ENCODE assay signal across 19 cellular contexts in genomic region chr1:47873332-47873731, GRCh38.
A peak's percentile ranks its signal among the peaks of the same experiment; 100 is the strongest.
DNase-seq lines count a peak whose midpoint lies in the region; ATAC-seq, FAIRE-seq and TF ChIP-seq lines count a peak whose summit lies in the region.
"Had no signal": no experiment of that assay in that cellular context is flagged by ENCODE, and none has a peak within 500 bp of the region (broad histone marks: within the 10 kb centered on the region; RNA-seq: fewer than 3 reads in every experiment).

No MANE protein-coding gene starts in this region.

- peaks cover 7% of the 10 kb centered on the region for H3K9me3 Mint-ChIP-seq in nephron progenitor cell
- H3K9me3 Mint-ChIP-seq: CD4-positive, alpha-beta memory T cell; H9 had no signal

- H4K20me1 ChIP-seq in HepG2 (ENCODE audit: insufficient read depth, low read length) (no peaks in the 10 kb centered on the region), K562 (replicated peaks; ENCODE audit: control insufficient read depth, insufficient read depth, low read length) (0 out of 2 replicates have a peak, but pooled peaks cover 4% of the 10 kb centered on the region)

- no peak overlapping the region for H3K4me3 Mint-ChIP-seq in nephron progenitor cell
- H3K4me3 Mint-ChIP-seq: CD4-positive, alpha-beta memory T cell; GM23338; H9 had no signal

- peaks cover 11% of the 10 kb centered on the region for H3K36me3 Mint-ChIP-seq in nephron progenitor cell (ENCODE audit: low read depth)
- H3K36me3 Mint-ChIP-seq: CD4-positive, alpha-beta memory T cell had no signal

- H3K36me3 ChIP-seq in HepG2 (replicated peaks in 1 of 2; ENCODE audit: control insufficient read depth in 1 of 2, insufficient read depth in 2 of 2, low read length in 2 of 2) (no peaks in the 10 kb centered on the region), right lobe of liver (no peaks in the 10 kb centered on the region), K562 (ENCODE audit: control insufficient read depth, insufficient read depth, low read length) (no peaks in the 10 kb centered on the region), upper lobe of left lung (no peaks in the 10 kb centered on the region)

- CTCF ChIA-PET in HepG2 (lab: Yijun Ruan, JAX; ENCODE audit: low intra/inter-chr PET ratio, low total read pairs) (no interaction called here), K562 (lab: Yijun Ruan, JAX; ENCODE audit: low intra/inter-chr PET ratio) (no interaction called here)

- peaks cover 13% of the 10 kb centered on the region for H3K27me3 Mint-ChIP-seq in nephron progenitor cell (ENCODE audit: low read depth, poor library complexity)

- POLR2A ChIA-PET in HepG2 (lab: Yijun Ruan, JAX): interaction anchor here (1.1 to 1.6 kb wide), 3 partner anchors 19 to 45 kb away, joined by 4 to 10 read pairs (median 7); no protein-coding TSS in a partner anchor
- POLR2A ChIA-PET in K562 (lab: Yijun Ruan, JAX): no interaction called here

- DNase-seq in HepG2 (ENCODE audit: low spot score) (no peak), right lobe of liver (no peak), K562 (ENCODE audit: extremely low read depth in 1 of 4, low spot score in 3 of 4) (no peak), nephron progenitor cell (no peak), upper lobe of left lung (no peak)
- DNase-seq: 8988T; C1 segment of cervical spinal cord; CD4-positive, alpha-beta memory T cell; COR-L47; DMS153; DND-41; H9 had no signal

- TF ChIP-seq POLR2A in HepG2 (IDR thresholded peaks at IDR 0.05; ENCODE audit: insufficient read depth in 1 of 2, low read depth in 2 of 2, low read length in 2 of 2) (no peak), right lobe of liver (IDR thresholded peaks at IDR 0.05) (no peak), K562 (conservative IDR thresholded peaks at IDR 0.05) (no peak), upper lobe of left lung (IDR thresholded peaks at IDR 0.05) (no peak)

- no peaks in the 10 kb centered on the region for H3K9me3 ChIP-seq in HepG2 (ENCODE audit: low read length)
- no peaks in the 10 kb centered on the region for H3K9me3 ChIP-seq in right lobe of liver
- H3K9me3 ChIP-seq in K562 (replicated peaks; ENCODE audit: control insufficient read depth, insufficient read depth, low read depth, low read length): no peaks in the 10 kb centered on the region
- H3K9me3 ChIP-seq in upper lobe of left lung: no peaks in the 10 kb centered on the region
- H3K9me3 ChIP-seq: A549 had no signal

- peak overlapping the region; percentile 24 for H3K27ac Mint-ChIP-seq in nephron progenitor cell
- H3K27ac Mint-ChIP-seq: CD4-positive, alpha-beta memory T cell; GM23338 had no signal

- H3K27me3 ChIP-seq in HepG2 (ENCODE audit: control insufficient read depth in 1 of 2, insufficient read depth in 2 of 2, low read length in 2 of 2) (no peaks in the 10 kb centered on the region), right lobe of liver (no peaks in the 10 kb centered on the region), K562 (ENCODE audit: control insufficient read depth in 2 of 2, insufficient read depth in 2 of 2, low read length in 2 of 2) (peaks cover 2 to 24% of the 10 kb centered on the region in 2 experiments; a peak in 2 of 5 replicates), upper lobe of left lung (no peaks in the 10 kb centered on the region)

- no peak for TF ChIP-seq EP300 in HepG2 (IDR thresholded peaks at IDR 0.05; ENCODE audit: low read depth in 2 of 2, low read length in 2 of 2)
- TF ChIP-seq EP300 in HepG2 (CRISPR knock-in tag; IDR thresholded peaks at IDR 0.05; ENCODE audit: borderline replicate concordance): no peak
- TF ChIP-seq EP300 in K562 (IDR thresholded peaks at IDR 0.05; ENCODE audit: low read length): no peak
- TF ChIP-seq EP300 in upper lobe of left lung (IDR thresholded peaks at IDR 0.05): no peak

- no peak overlapping the region for H2AFZ ChIP-seq in HepG2 (ENCODE audit: low read length)
- no peak overlapping the region for H2AFZ ChIP-seq in K562 (ENCODE audit: low read depth, low read length)
- H2AFZ ChIP-seq: GM23338 had no signal

- H3K4me1 Mint-ChIP-seq in nephron progenitor cell: peaks cover 60% of the 10 kb centered on the region
- H3K4me1 Mint-ChIP-seq: CD4-positive, alpha-beta memory T cell had no signal

- no peaks in the 10 kb centered on the region for H3K9me1 ChIP-seq in K562 (ENCODE audit: control insufficient read depth, insufficient read depth, low read length)

- H3K4me1 ChIP-seq in HepG2 (ENCODE audit: insufficient read depth, low read length) (peaks cover 87% of the 10 kb centered on the region), right lobe of liver (peaks cover 0 to 23% (median 3%) of the 10 kb centered on the region in 4 donors), K562 (replicated peaks in 1 of 2; ENCODE audit: control insufficient read depth in 2 of 2, insufficient read depth in 2 of 2, low read length in 2 of 2) (no peaks in the 10 kb centered on the region), upper lobe of left lung (peaks cover 5 to 9% (median 8%) of the 10 kb centered on the region in 4 donors)

- ATAC-seq in HepG2: peak; percentile 16; the same call in 1 of the 3 replicates
- no peak for ATAC-seq in right lobe of liver
- ATAC-seq in K562: peak; percentile 55; the same call in 2 of the 3 replicates
- no peak for ATAC-seq in GM18517 (IDR thresholded peaks at IDR 0.05; ENCODE audit: unreplicated experiment)
- ATAC-seq in GM18867 (IDR thresholded peaks at IDR 0.05; ENCODE audit: unreplicated experiment): no peak
- no peak for ATAC-seq in upper lobe of left lung (ENCODE audit: low FRiP score in 2 of 2)
- ATAC-seq: GM23338, HCT116 had no signal

- in situ Hi-C loops in HepG2 (cut with HindIII; ENCODE audit: extremely low pct_ligation_motif_present, low pct_unique_long_range_greater_than_20kb): no loop called here
- in situ Hi-C loops in K562 (cut with MboI): no loop called here

- intact Hi-C loops in HepG2 (cut with micrococcal nuclease; ENCODE audit: unreplicated experiment) (loop anchor here (10.0 kb wide), 1 partner anchor 89 kb away; no protein-coding TSS in a partner anchor), right lobe of liver (cut with DNase I) (no loop called here), K562 (cut with micrococcal nuclease) (no loop called here)

- WGBS in HepG2 (ENCODE audit: low lambda C conversion rate): 80% methylated on average over 6 of the region's 6 CpGs
- WGBS in right lobe of liver (ENCODE audit: insufficient coverage, low coverage, low lambda C conversion rate, missing lambda C conversion rate): 47% methylated on average over 2 of the region's 6 CpGs
- 0% methylated on average over 6 of the region's 6 CpGs for WGBS in K562 (ENCODE audit: insufficient coverage, low coverage, missing lambda C conversion rate)
- 88 to 90% methylated on average over 6 of the region's 6 CpGs for WGBS in upper lobe of left lung, 2 donors

- no peak for TF ChIP-seq CTCF in HepG2 (CRISPR knock-in tag; IDR thresholded peaks at IDR 0.05)
- no peak for TF ChIP-seq CTCF in right lobe of liver (IDR thresholded peaks at IDR 0.05)
- TF ChIP-seq CTCF in K562 (IDR thresholded peaks at IDR 0.05 in 2 of 3, conservative IDR thresholded peaks at IDR 0.05 in 1 of 3; ENCODE audit: insufficient read depth in 2 of 3, low read depth in 1 of 3, low read length in 3 of 3): no peak
- TF ChIP-seq CTCF in nephron progenitor cell (IDR thresholded peaks at IDR 0.05): no peak
- TF ChIP-seq CTCF in upper lobe of left lung (IDR thresholded peaks at IDR 0.05): no peak

- H3K4me2 ChIP-seq in HepG2 (ENCODE audit: low read depth, low read length) (no peak overlapping the region), K562 (ENCODE audit: insufficient read depth, low read length) (no peak overlapping the region)
- H3K4me2 ChIP-seq: A549, GM23338 had no signal

- H3K9ac ChIP-seq in HepG2 (ENCODE audit: insufficient read depth, low read depth, low read length) (no peak overlapping the region; the same call in 1 of the 2 replicates), K562 (ENCODE audit: insufficient read depth in 1 of 2, low read depth in 2 of 2, low read length in 2 of 2) (no peak overlapping the region)

- H3K27ac ChIP-seq in HepG2 (ENCODE audit: extremely low read length, insufficient read depth, low read length): peak overlapping the region; percentile 53
- H3K27ac ChIP-seq in right lobe of liver: no peak overlapping the region
- no peak overlapping the region for H3K27ac ChIP-seq in K562 (ENCODE audit: extremely low read depth, low read depth, low read length)
- no peak overlapping the region for H3K27ac ChIP-seq in upper lobe of left lung

- H3K79me2 ChIP-seq in HepG2 (ENCODE audit: insufficient read depth, low read length): no peaks in the 10 kb centered on the region
- no peaks in the 10 kb centered on the region for H3K79me2 ChIP-seq in K562 (ENCODE audit: control insufficient read depth, insufficient read depth, low read length)

- FAIRE-seq in HepG2 (lab: Jason Lieb, UNC) (no peak), K562 (lab: Jason Lieb, UNC) (no peak)
- FAIRE-seq: A549, G401.6, GM12892 had no signal

- no peak for TF ChIP-seq RAD21 in HepG2 (CRISPR knock-in tag; IDR thresholded peaks at IDR 0.05)
- no peak for TF ChIP-seq RAD21 in K562 (CRISPR knock-in tag; conservative IDR thresholded peaks at IDR 0.05 in 1 of 2, IDR thresholded peaks at IDR 0.05 in 1 of 2)

- BruUV-seq in HepG2 (replicated peaks; lab: Mats Ljungman, UMichigan) (no TSS peak), K562 (replicated peaks; lab: Mats Ljungman, UMichigan) (no TSS peak)

- H3K4me3 ChIP-seq in HepG2 (replicated peaks in 1 of 3; ENCODE audit: insufficient read depth in 1 of 3, low read depth in 2 of 3, low read length in 3 of 3) (no peak overlapping the region), right lobe of liver (no peak overlapping the region), K562 (no peak overlapping the region), upper lobe of left lung (no peak overlapping the region)
- H3K4me3 ChIP-seq: A549, GM23338 had no signal

TF ChIP-seq in HepG2, 621 proteins besides CTCF, POLR2A, EP300 and RAD21 (continues in another document):
- TF ChIP-seq ZBTB8A (CRISPR knock-in tag; IDR thresholded peaks at IDR 0.05; ENCODE audit: borderline replicate concordance, low read depth) (no peak), HDAC2 (CRISPR knock-in tag; IDR thresholded peaks at IDR 0.05) (no peak), ZNF713 (CRISPR knock-in tag; IDR thresholded peaks at IDR 0.05) (no peak)

TF ChIP-seq in K562, 482 proteins besides CTCF, POLR2A, EP300 and RAD21 (continues in another document):
- TF ChIP-seq ZNF316 (IDR thresholded peaks at IDR 0.05): no peak
- TF ChIP-seq POLR2AphosphoS2 (IDR thresholded peaks at IDR 0.05; ENCODE audit: low read length): no peak
- no peak for TF ChIP-seq ELF2 (CRISPR knock-in tag; IDR thresholded peaks at IDR 0.05)
- no peak for TF ChIP-seq NCOA4 (IDR thresholded peaks at IDR 0.05; ENCODE audit: partially characterized antibody)
- TF ChIP-seq SP2 (IDR thresholded peaks at IDR 0.05; ENCODE audit: extremely low read depth, low read depth, low read length, poor library complexity, severe bottlenecking): no peak

Comparison
In these comparisons a context has a peak if more than half of its experiments do, and no peak if none do; other contexts are left out.
1. ATAC-seq: peak in HepG2 (single experiment) and K562 (single experiment); none in right lobe of liver (0 of 4), GM18517 (single experiment), GM18867 (single experiment) and upper lobe of left lung (0 of 2).
2. Of the 241 proteins assayed by ChIP-seq in both HepG2 and K562: peak only in HepG2: MAX; only in K562: none; in both: none; in neither: 240.